17 cellular contexts compared by ENCODE assay signal in genomic region chr2:158154596-158154995, GRCh38. TPM values are rescaled to one million over a fixed set of nuclear protein-coding genes. Genes with fewer than 3 reads are reported as not detected.
DNase-seq lines count a peak whose midpoint lies in the region; ATAC-seq, FAIRE-seq and TF ChIP-seq lines count a peak whose summit lies in the region.
"Had no signal": no experiment of that assay in that cellular context is flagged by ENCODE, and none has a peak within 500 bp of the region (broad histone marks: within the 10 kb centered on the region; RNA-seq: fewer than 3 reads in every experiment).

No MANE protein-coding gene starts in this region.

- no peak for FAIRE-seq in bronchial epithelial cell (lab: Jason Lieb, UNC)
- FAIRE-seq: D721Med, GM18507, H54 had no signal

- ATAC-seq in HG03565 (IDR thresholded peaks at IDR 0.05; ENCODE audit: unreplicated experiment), result peak; percentile 46
- ATAC-seq in GM21737 (IDR thresholded peaks at IDR 0.05; ENCODE audit: unreplicated experiment), result no peak
- ATAC-seq in sciatic nerve, result no peak
- ATAC-seq: CD8-positive, alpha-beta T cell; HCT116 had no signal

- H3K4me3 ChIP-seq in bronchial epithelial cell (ENCODE audit: low read depth, low read length), result no peak overlapping the region
- H3K4me3 ChIP-seq: GM23248 had no signal

- TF ChIP-seq CTCF in bronchial epithelial cell (IDR thresholded peaks at IDR 0.05; ENCODE audit: insufficient read depth, low read length, severe bottlenecking), result no peak

- intact Hi-C loops in sciatic nerve (cut with DNase I), result no loop called here

- peak; percentile 19 for DNase-seq in MV-4-11 (lab: John Stamatoyannopoulos, UW)
- peak; percentile 8 for DNase-seq in bronchial epithelial cell (ENCODE audit: low read depth)
- peak; percentile 23 for DNase-seq in renal cortical epithelial cell (ENCODE audit: low read depth)
- DNase-seq in sciatic nerve (ENCODE audit: low spot score), result no peak
- DNase-seq in activated naive CD4-positive, alpha-beta T cell (lab: John Stamatoyannopoulos, UW), result no peak
- DNase-seq: CD8-positive, alpha-beta T cell; COR-L47; DMS153; GM23248 had no signal

- no peaks in the 10 kb centered on the region for H3K36me3 ChIP-seq in bronchial epithelial cell (ENCODE audit: control insufficient read depth, insufficient read depth, low read length)

- no peaks in the 10 kb centered on the region for H3K27me3 ChIP-seq in bronchial epithelial cell (ENCODE audit: control insufficient read depth, insufficient read depth, low read length)

RNA-seq across cellular contexts. Expression of gene UPP2, which starts 52.9 kb away (rescaled TPM):
- total RNA-seq in bronchial epithelial cell (not detected in 2 replicates), renal cortical epithelial cell (0.25 TPM in 1 of 2 replicates, not detected in the other), sciatic nerve (not detected)
- total RNA-seq: A673; CD8-positive, alpha-beta T cell; GM23248; HT-29 had no signal

Comparison
In these comparisons a context has a peak if more than half of its experiments do, and no peak if none do; other contexts are left out.
1. DNase-seq: peak in MV-4-11 (single experiment), bronchial epithelial cell (single experiment) and renal cortical epithelial cell (single experiment); none in sciatic nerve (single experiment) and activated naive CD4-positive, alpha-beta T cell (0 of 4).